16 cellular contexts compared by ENCODE assay signal in genomic region chr12:71152838-71153237, GRCh38. TPM values are rescaled to one million over a fixed set of nuclear protein-coding genes. Genes with fewer than 3 reads are reported as not detected.
"Had no signal": no experiment of that assay in that cellular context is flagged by ENCODE, and none has a peak within 500 bp of the region (broad histone marks: within the 10 kb centered on the region; RNA-seq: fewer than 3 reads in every experiment).

No MANE protein-coding gene starts in this region.

- H3K4me1 ChIP-seq: heart left ventricle had no signal

- ATAC-seq: activated CD4-positive, alpha-beta T cell treated with anti-CD3 and anti-CD28 coated beads for 36 hours; heart left ventricle; left lobe of liver; sciatic nerve; stimulated activated naive B cell treated with anti-CD40 and anti-IgM and Interleukin-4, amounts not matched to agents 10 μg/mL and 1 μg/mL and 100 μg/mL, for 72 hours had no signal

- DNase-seq: activated CD4-positive, alpha-beta memory T cell treated with anti-CD3 and anti-CD28 coated beads, Interleukin-2, amount 10 ng/mL, durations not matched to agents 7 days and 5 days; activated CD4-positive, alpha-beta T cell treated with anti-CD3 and anti-CD28 coated beads for 36 hours; activated gamma-delta T cell treated with Interleukin-2 at 50 U/mL for 16 hours; activated naive CD8-positive, alpha-beta T cell treated with anti-CD3 and anti-CD28 coated beads for 36 hours; activated T-cell treated with anti-CD3 and anti-CD28 coated beads, Interleukin-2, amount 50 U/mL, for 48 hours; effector CD4-positive, alpha-beta T cell; erythroblast; heart left ventricle; stimulated activated CD4-positive, alpha-beta T cell treated with anti-CD3 and anti-CD28 coated beads, Interleukin-2, amount 100 ng/mL, for 24 hours; stimulated activated naive B cell treated with anti-CD40 and anti-IgM and Interleukin-4, amounts not matched to agents 10 μg/mL and 1 μg/mL and 100 μg/mL, for 72 hours; T1000; trophoblast cell; WERI-Rb-1 had no signal

- H3K36me3 ChIP-seq: heart left ventricle, WERI-Rb-1 had no signal

- H3K4me3 ChIP-seq: heart left ventricle had no signal

- H3K27me3 ChIP-seq: heart left ventricle had no signal

RNA-seq across cellular contexts. Expression of gene TSPAN8, which starts 5.0 kb away (rescaled TPM):
- total RNA-seq: activated CD4-positive, alpha-beta memory T cell treated with anti-CD3 and anti-CD28 coated beads, Interleukin-2, amount 10 ng/mL, durations not matched to agents 7 days and 5 days; activated CD4-positive, alpha-beta T cell treated with anti-CD3 and anti-CD28 coated beads for 36 hours; activated naive CD8-positive, alpha-beta T cell treated with anti-CD3 and anti-CD28 coated beads for 36 hours; neural crest cell had no signal
